1 cellular context compared by ENCODE assay signal in genomic region chr5:75666801-75667200, GRCh38.
TF ChIP-seq lines count a peak whose summit lies in the region.

No MANE protein-coding gene starts in this region.

TF ChIP-seq in WTC11, 78 proteins besides CTCF, POLR2A, EP300 and RAD21:
- TF ChIP-seq ZNF281 (CRISPR knock-in tag; IDR thresholded peaks at IDR 0.05) = no peak
- TF ChIP-seq RORB (CRISPR knock-in tag; IDR thresholded peaks at IDR 0.05) = no peak
- TF ChIP-seq FOXJ3 (CRISPR knock-in tag; IDR thresholded peaks at IDR 0.05; ENCODE audit: borderline replicate concordance) = no peak
- no peak for TF ChIP-seq ATF1 (CRISPR knock-in tag; IDR thresholded peaks at IDR 0.05)
- TF ChIP-seq ELF4 (CRISPR knock-in tag; IDR thresholded peaks at IDR 0.05; ENCODE audit: low read depth) = no peak
TF ChIP-seq in WTC11: peak in this region for 0.
